Comparison of ENCODE assay signal across 10 cellular contexts in genomic region chr10:111128331-111129167, GRCh38. TPM values are rescaled to one million over a fixed set of nuclear protein-coding genes. Genes with fewer than 3 reads are reported as not detected.
DNase-seq lines count a peak whose midpoint lies in the region; ATAC-seq, FAIRE-seq and TF ChIP-seq lines count a peak whose summit lies in the region.
"Had no signal": no experiment of that assay in that cellular context is flagged by ENCODE, and none has a peak within 500 bp of the region (broad histone marks: within the 10 kb centered on the region; RNA-seq: fewer than 3 reads in every experiment).

No MANE protein-coding gene starts in this region.

- H3K9me3 ChIP-seq in MG63 (no peaks in the 10 kb centered on the region), K562 (replicated peaks; ENCODE audit: control insufficient read depth, insufficient read depth, low read depth, low read length) (no peaks in the 10 kb centered on the region)

- CTCF ChIA-PET in K562 (lab: Yijun Ruan, JAX; ENCODE audit: low intra/inter-chr PET ratio): no interaction called here

- H3K27me3 ChIP-seq in MG63 (0 out of 2 replicates have a peak, but pooled peaks cover 2% of the 10 kb centered on the region), K562 (ENCODE audit: control insufficient read depth in 2 of 2, insufficient read depth in 2 of 2, low read length in 2 of 2) (no peaks in the 10 kb centered on the region)

- peak overlapping the region; percentile 36; the same call in 1 of the 2 replicates for H3K4me2 ChIP-seq in K562 (ENCODE audit: insufficient read depth, low read length)

- H3K4me3 Mint-ChIP-seq in natural killer cell treated with Interleukin-12 subunit alpha and Interleukin-12 subunit beta and Interleukin-15 and Interleukin-18, amount 100 ng/mL, for 72 hours: no peak overlapping the region
- H3K4me3 Mint-ChIP-seq: activated CD4-positive, alpha-beta memory T cell treated with anti-CD3 and anti-CD28 coated beads, Interleukin-2, amount 10 ng/mL, durations not matched to agents 7 days and 5 days had no signal

- H3K27me3 Mint-ChIP-seq in natural killer cell treated with Interleukin-12 subunit alpha and Interleukin-12 subunit beta and Interleukin-15 and Interleukin-18, amount 100 ng/mL, for 72 hours: peaks cover 20 to 23% of the 10 kb centered on the region in 2 donors

- TF ChIP-seq EP300 in K562 (IDR thresholded peaks at IDR 0.05; ENCODE audit: low read length): no peak

- H3K4me1 ChIP-seq in K562 (replicated peaks in 1 of 2; ENCODE audit: control insufficient read depth in 2 of 2, insufficient read depth in 2 of 2, low read length in 2 of 2): peaks cover 0 to 11% of the 10 kb centered on the region in 2 experiments; a peak in 3 of 5 replicates
- H3K4me1 ChIP-seq: left ventricle myocardium inferior had no signal

- H3K4me3 ChIP-seq in MG63: peak overlapping the region; percentile 12; the same call in 1 of the 2 replicates
- H3K4me3 ChIP-seq in K562: no peak overlapping the region
- H3K4me3 ChIP-seq: left ventricle myocardium inferior had no signal

- no peaks in the 10 kb centered on the region for H4K20me1 ChIP-seq in K562 (replicated peaks; ENCODE audit: control insufficient read depth, insufficient read depth, low read length)

- H3K36me3 ChIP-seq in MG63 (no peaks in the 10 kb centered on the region), K562 (ENCODE audit: control insufficient read depth, insufficient read depth, low read length) (no peaks in the 10 kb centered on the region)
- H3K36me3 ChIP-seq: left ventricle myocardium inferior had no signal

- DNase-seq in Caki2 (ENCODE audit: low read depth) (peak; percentile 56), MG63 (peak; percentile 88), K562 (ENCODE audit: extremely low read depth in 1 of 4, low spot score in 3 of 4) (peak; percentile 16 to 64 (median 39)), mucosa of gallbladder (ENCODE audit: low spot score) (peak; percentile 73), dedifferentiated amniotic fluid mesenchymal stem cell (ENCODE audit: extremely low spot score) (no peak), cortex of kidney (lab: John Stamatoyannopoulos, UW) (no peak)
- no peak for DNase-seq in natural killer cell treated with Interleukin-12 subunit alpha and Interleukin-12 subunit beta and Interleukin-15 and Interleukin-18, amount 100 ng/mL, for 72 hours (ENCODE audit: low spot score)
- DNase-seq: activated CD4-positive, alpha-beta memory T cell treated with anti-CD3 and anti-CD28 coated beads, Interleukin-2, amount 10 ng/mL, durations not matched to agents 7 days and 5 days; left ventricle myocardium inferior had no signal

- in situ Hi-C loops in Caki2 (cut with HindIII; ENCODE audit: low pct_unique_long_range_greater_than_20kb, low sequenced_read_pairs) (no loop called here), K562 (cut with MboI) (no loop called here)

- H3K27ac ChIP-seq in K562 (ENCODE audit: extremely low read depth, low read depth, low read length): no peak overlapping the region
- H3K27ac ChIP-seq: left ventricle myocardium inferior had no signal

- TF ChIP-seq POLR2A in K562 (conservative IDR thresholded peaks at IDR 0.05): no peak

- no peak overlapping the region for H3K9ac ChIP-seq in K562 (ENCODE audit: insufficient read depth in 1 of 2, low read depth in 2 of 2, low read length in 2 of 2)

- H3K9me3 Mint-ChIP-seq in natural killer cell treated with Interleukin-12 subunit alpha and Interleukin-12 subunit beta and Interleukin-15 and Interleukin-18, amount 100 ng/mL, for 72 hours: no peaks in the 10 kb centered on the region
- H3K9me3 Mint-ChIP-seq: activated CD4-positive, alpha-beta memory T cell treated with anti-CD3 and anti-CD28 coated beads, Interleukin-2, amount 10 ng/mL, durations not matched to agents 7 days and 5 days had no signal

- peak; percentile 95 for ATAC-seq in K562
- no peak for ATAC-seq in natural killer cell treated with Interleukin-12 subunit alpha and Interleukin-12 subunit beta and Interleukin-15 and Interleukin-18, amount 100 ng/mL, for 72 hours
- no peak for ATAC-seq in GM21381 (IDR thresholded peaks at IDR 0.05; ENCODE audit: unreplicated experiment)

- no peaks in the 10 kb centered on the region for H3K4me1 Mint-ChIP-seq in natural killer cell treated with Interleukin-12 subunit alpha and Interleukin-12 subunit beta and Interleukin-15 and Interleukin-18, amount 100 ng/mL, for 72 hours (ENCODE audit: low read depth in 2 of 2)
- H3K4me1 Mint-ChIP-seq: activated CD4-positive, alpha-beta memory T cell treated with anti-CD3 and anti-CD28 coated beads, Interleukin-2, amount 10 ng/mL, durations not matched to agents 7 days and 5 days had no signal

- FAIRE-seq in K562 (lab: Jason Lieb, UNC): peak; percentile 78

- WGBS in K562 (ENCODE audit: insufficient coverage, low coverage, missing lambda C conversion rate): 7% methylated on average over 10 of the region's 15 CpGs

- no TSS peak for BruUV-seq in K562 (replicated peaks; lab: Mats Ljungman, UMichigan)

- no peak overlapping the region for H3K27ac Mint-ChIP-seq in natural killer cell treated with Interleukin-12 subunit alpha and Interleukin-12 subunit beta and Interleukin-15 and Interleukin-18, amount 100 ng/mL, for 72 hours
- H3K27ac Mint-ChIP-seq: activated CD4-positive, alpha-beta memory T cell treated with anti-CD3 and anti-CD28 coated beads, Interleukin-2, amount 10 ng/mL, durations not matched to agents 7 days and 5 days had no signal

- 0 out of 2 replicates have a peak overlapping the region, but pooled peaks have one; percentile 24 for H2AFZ ChIP-seq in K562 (ENCODE audit: low read depth, low read length)

- TF ChIP-seq RAD21 in K562 (CRISPR knock-in tag; conservative IDR thresholded peaks at IDR 0.05 in 1 of 2, IDR thresholded peaks at IDR 0.05 in 1 of 2): no peak

- H3K36me3 Mint-ChIP-seq in natural killer cell treated with Interleukin-12 subunit alpha and Interleukin-12 subunit beta and Interleukin-15 and Interleukin-18, amount 100 ng/mL, for 72 hours: no peaks in the 10 kb centered on the region

- intact Hi-C loops in K562 (cut with micrococcal nuclease): no loop called here

- no peaks in the 10 kb centered on the region for H3K9me1 ChIP-seq in K562 (ENCODE audit: control insufficient read depth, insufficient read depth, low read length)

- POLR2A ChIA-PET in K562 (lab: Yijun Ruan, JAX): no interaction called here

- TF ChIP-seq CTCF in K562 (IDR thresholded peaks at IDR 0.05 in 2 of 3, conservative IDR thresholded peaks at IDR 0.05 in 1 of 3; ENCODE audit: insufficient read depth in 2 of 3, low read depth in 1 of 3, low read length in 3 of 3): no peak

- no peaks in the 10 kb centered on the region for H3K79me2 ChIP-seq in K562 (ENCODE audit: control insufficient read depth, insufficient read depth, low read length)

TF ChIP-seq in K562, 482 proteins besides CTCF, POLR2A, EP300 and RAD21 (continues in another document):
- TF ChIP-seq HMBOX1 (IDR thresholded peaks at IDR 0.05): no peak
- peak; percentile 32; the same call in 1 of the 2 replicates for TF ChIP-seq JUN (IDR thresholded peaks at IDR 0.05; ENCODE audit: borderline replicate concordance, low read depth, low read length)
- no peak for TF ChIP-seq JUN (CRISPR knock-in tag; IDR thresholded peaks at IDR 0.05; ENCODE audit: borderline replicate concordance)
- TF ChIP-seq CREM (IDR thresholded peaks at IDR 0.05; ENCODE audit: low read depth): peak; percentile 37; the same call in 1 of the 2 replicates
- peak; percentile 37 for TF ChIP-seq MAFG (tag; conservative IDR thresholded peaks at IDR 0.05)

RNA-seq across cellular contexts. Expression of gene ADRA2A, which starts 51.7 kb away (rescaled TPM):
- not detected in 2 replicates for total RNA-seq in Caki2 (2014; rRNA removed; shearing (Covaris generic); ENCODE audit: low replicate concordance)
- 0.37 TPM in 1 of 2 replicates, not detected in the other for total RNA-seq in MG63 (2014; rRNA removed; shearing (Covaris generic); ENCODE audit: low replicate concordance)
- not detected in 2 replicates for total RNA-seq in K562 (2011; cell fraction: chromatin; rRNA removed; ENCODE audit: low replicate concordance)
- total RNA-seq in K562 (2011; cell fraction: nucleolus; rRNA removed): not detected in 2 replicates
- total RNA-seq in K562 (2011; cell fraction: nucleoplasm; rRNA removed): not detected in 2 replicates
- total RNA-seq in K562 (2014; rRNA removed) (not detected in 2 replicates), K562 (2014; rRNA removed; fragmentation: Illumina TruSeq; extraction: Trizol) (not detected in 2 replicates), K562 (2015; rRNA removed; fragmentation: Illumina TruSeq; extraction: Trizol) (not detected in 2 replicates), K562 (2021) (not detected in 2 replicates), mucosa of gallbladder (346 TPM)
- polyA plus RNA-seq in K562 (2011; rRNA removed) (not detected in 2 replicates), K562 (2014; fragmentation: Illumina TruSeq; extraction: Trizol) (not detected in 2 replicates), K562 (2014; fragmentation: Nextera tagmentation; extraction: Ambion mirVana) (not detected), K562 (2014; rRNA removed) (not detected in 2 replicates)
- not detected in 2 replicates for polyA plus RNA-seq in K562 (2011; cell fraction: cytosol; rRNA removed)
- not detected in 2 replicates for polyA plus RNA-seq in K562 (2011; cell fraction: nucleus; rRNA removed)
- polyA plus RNA-seq in K562 (2012): not detected in 2 replicates
- polyA minus RNA-seq in K562 (2011; rRNA and poly(A)+ RNA removed): not detected in 2 replicates
- not detected in 2 replicates for polyA minus RNA-seq in K562 (2011; cell fraction: cytosol; rRNA and poly(A)+ RNA removed)
- not detected in 2 replicates for polyA minus RNA-seq in K562 (2011; cell fraction: nucleus; rRNA and poly(A)+ RNA removed)
- total RNA-seq in natural killer cell treated with Interleukin-12 subunit alpha and Interleukin-12 subunit beta and Interleukin-15 and Interleukin-18, amount 100 ng/mL, for 72 hours: not detected
- total RNA-seq: activated CD4-positive, alpha-beta memory T cell treated with anti-CD3 and anti-CD28 coated beads, Interleukin-2, amount 10 ng/mL, durations not matched to agents 7 days and 5 days had no signal

Comparison
In these comparisons a context has a peak if more than half of its experiments do, and no peak if none do; other contexts are left out.
1. DNase-seq: peak in Caki2 (single experiment), MG63 (single experiment), K562 (4 of 4) and mucosa of gallbladder (single experiment); none in natural killer cell treated with Interleukin-12 subunit alpha and Interleukin-12 subunit beta and Interleukin-15 and Interleukin-18, amount 100 ng/mL, for 72 hours (single experiment), dedifferentiated amniotic fluid mesenchymal stem cell (single experiment) and cortex of kidney (single experiment).
2. RNA of gene ADRA2A, which starts 51.7 kb away (total RNA-seq): 346 TPM in mucosa of gallbladder (single experiment); not detected in Caki2, 0.37 TPM in MG63, not detected in K562 and not detected in natural killer cell treated with Interleukin-12 subunit alpha and Interleukin-12 subunit beta and Interleukin-15 and Interleukin-18, amount 100 ng/mL, for 72 hours; every median in the first group is over 100 times any median in the second.